10 cellular contexts compared by ENCODE assay signal in genomic region chr2:1593371-1594205, GRCh38.
A peak's percentile ranks its signal among the peaks of the same experiment; 100 is the strongest.
DNase-seq lines count a peak whose midpoint lies in the region; ATAC-seq and TF ChIP-seq lines count a peak whose summit lies in the region.
"Had no signal": no experiment of that assay in that cellular context is flagged by ENCODE, and none has a peak within 500 bp of the region (broad histone marks: within the 10 kb centered on the region; RNA-seq: fewer than 3 reads in every experiment).

No MANE protein-coding gene starts in this region.

- no peaks in the 10 kb centered on the region for H3K36me3 ChIP-seq in SJSA1
- no peaks in the 10 kb centered on the region for H3K36me3 ChIP-seq in right atrium auricular region
- H3K36me3 ChIP-seq in upper lobe of left lung: no peaks in the 10 kb centered on the region
- H3K36me3 ChIP-seq in CD8-positive, alpha-beta T cell (ENCODE audit: insufficient read depth, low read length): no peaks in the 10 kb centered on the region
- H3K36me3 ChIP-seq: ascending aorta had no signal

- no peaks in the 10 kb centered on the region for H3K4me1 Mint-ChIP-seq in CD8-positive, alpha-beta T cell (ENCODE audit: low read depth)
- no peaks in the 10 kb centered on the region for H3K4me1 Mint-ChIP-seq in activated naive CD4-positive, alpha-beta T cell treated with anti-CD3 and anti-CD28 coated beads, Interleukin-2, amount 10 ng/mL, durations not matched to agents 7 days and 5 days

- POLR2A ChIA-PET in CD8-positive, alpha-beta T cell (lab: Charles Lee): no interaction called here

- H3K27me3 Mint-ChIP-seq in CD8-positive, alpha-beta T cell (ENCODE audit: low read depth): peaks cover 21% of the 10 kb centered on the region
- H3K27me3 Mint-ChIP-seq in activated naive CD4-positive, alpha-beta T cell treated with anti-CD3 and anti-CD28 coated beads, Interleukin-2, amount 10 ng/mL, durations not matched to agents 7 days and 5 days: peaks cover 19% of the 10 kb centered on the region

- H3K9me3 ChIP-seq in SJSA1 (replicated peaks) (no peaks in the 10 kb centered on the region), right atrium auricular region (no peaks in the 10 kb centered on the region), upper lobe of left lung (no peaks in the 10 kb centered on the region)
- no peaks in the 10 kb centered on the region for H3K9me3 ChIP-seq in CD8-positive, alpha-beta T cell (ENCODE audit: low read length)
- H3K9me3 ChIP-seq: ascending aorta had no signal

- peak; percentile 19 to 62 for ATAC-seq in upper lobe of left lung (ENCODE audit: low FRiP score in 2 of 2)
- ATAC-seq in CD8-positive, alpha-beta T cell: no peak
- ATAC-seq: K562 had no signal

- no peak overlapping the region for H3K27ac Mint-ChIP-seq in CD8-positive, alpha-beta T cell
- no peak overlapping the region for H3K27ac Mint-ChIP-seq in activated naive CD4-positive, alpha-beta T cell treated with anti-CD3 and anti-CD28 coated beads, Interleukin-2, amount 10 ng/mL, durations not matched to agents 7 days and 5 days

- DNase-seq in activated CD8-positive, alpha-beta memory T cell treated with anti-CD3 and anti-CD28 coated beads for 24 hours: peak; percentile 46
- DNase-seq in activated CD8-positive, alpha-beta memory T cell treated with anti-CD3 and anti-CD28 coated beads, Interleukin-2, amount 50 U/mL, for 4 hours: no peak
- DNase-seq in SJSA1 (ENCODE audit: low read depth in 1 of 2, low spot score in 2 of 2): peak; percentile 93 to 95
- DNase-seq in right atrium auricular region (ENCODE audit: low spot score): peak; percentile 80
- DNase-seq in upper lobe of left lung: peak in 1 of 2 donors; percentile 69
- no peak for DNase-seq in cortex of kidney (lab: John Stamatoyannopoulos, UW)
- no peak for DNase-seq in CD8-positive, alpha-beta T cell
- no peak for DNase-seq in activated naive CD4-positive, alpha-beta T cell treated with anti-CD3 and anti-CD28 coated beads, Interleukin-2, amount 10 ng/mL, durations not matched to agents 7 days and 5 days

- H3K4me3 ChIP-seq in SJSA1 (no peak overlapping the region), right atrium auricular region (no peak overlapping the region), upper lobe of left lung (no peak overlapping the region)
- H3K4me3 ChIP-seq in CD8-positive, alpha-beta T cell (ENCODE audit: low read depth, low read length): no peak overlapping the region
- H3K4me3 ChIP-seq: ascending aorta, K562 had no signal

- H3K9me3 Mint-ChIP-seq in CD8-positive, alpha-beta T cell: no peaks in the 10 kb centered on the region
- H3K9me3 Mint-ChIP-seq in activated naive CD4-positive, alpha-beta T cell treated with anti-CD3 and anti-CD28 coated beads, Interleukin-2, amount 10 ng/mL, durations not matched to agents 7 days and 5 days: no peaks in the 10 kb centered on the region

- H3K4me1 ChIP-seq in SJSA1 (replicated peaks) (peaks cover 56% of the 10 kb centered on the region), right atrium auricular region (peaks cover 0 to 32% of the 10 kb centered on the region in 2 donors), upper lobe of left lung (peaks cover 15 to 34% (median 25%) of the 10 kb centered on the region in 4 donors)
- H3K4me1 ChIP-seq in CD8-positive, alpha-beta T cell (ENCODE audit: insufficient read depth, low read length): no peaks in the 10 kb centered on the region

- H3K27me3 ChIP-seq in SJSA1 (replicated peaks) (no peaks in the 10 kb centered on the region), right atrium auricular region (no peaks in the 10 kb centered on the region), upper lobe of left lung (no peaks in the 10 kb centered on the region)
- no peaks in the 10 kb centered on the region for H3K27me3 ChIP-seq in CD8-positive, alpha-beta T cell (ENCODE audit: insufficient read depth, low read length)
- H3K27me3 ChIP-seq: ascending aorta had no signal

- 74 to 76% methylated on average over 15 to 19 of the region's 19 CpGs for WGBS in upper lobe of left lung, 2 donors

- intact Hi-C loops in CD8-positive, alpha-beta T cell (cut with DNase I, micrococcal nuclease): no loop called here

- no peak overlapping the region for H3K4me3 Mint-ChIP-seq in CD8-positive, alpha-beta T cell
- no peak overlapping the region for H3K4me3 Mint-ChIP-seq in activated naive CD4-positive, alpha-beta T cell treated with anti-CD3 and anti-CD28 coated beads, Interleukin-2, amount 10 ng/mL, durations not matched to agents 7 days and 5 days

- TF ChIP-seq POLR2A in upper lobe of left lung (IDR thresholded peaks at IDR 0.05): no peak

- CTCF ChIA-PET in CD8-positive, alpha-beta T cell (lab: Charles Lee): no interaction called here
- CTCF ChIA-PET in activated naive CD4-positive, alpha-beta T cell treated with anti-CD3 and anti-CD28 coated beads, Interleukin-2, amount 10 ng/mL, durations not matched to agents 7 days and 5 days (lab: Charles Lee): no interaction called here

- H3K27ac ChIP-seq in SJSA1 (peak overlapping the region; percentile 27; the same call in 1 of the 2 replicates), right atrium auricular region (peak overlapping the region; percentile 49 to 60), upper lobe of left lung (no peak overlapping the region)
- H3K27ac ChIP-seq in CD8-positive, alpha-beta T cell (ENCODE audit: low read depth, low read length): no peak overlapping the region
- H3K27ac ChIP-seq: ascending aorta had no signal

- TF ChIP-seq EP300 in upper lobe of left lung (IDR thresholded peaks at IDR 0.05): no peak

- no peak for TF ChIP-seq CTCF in right atrium auricular region (IDR thresholded peaks at IDR 0.05)
- no peak for TF ChIP-seq CTCF in upper lobe of left lung (IDR thresholded peaks at IDR 0.05)
- no peak for TF ChIP-seq CTCF in CD8-positive, alpha-beta T cell (IDR thresholded peaks at IDR 0.05)

- H3K36me3 Mint-ChIP-seq in CD8-positive, alpha-beta T cell: no peaks in the 10 kb centered on the region
- H3K36me3 Mint-ChIP-seq in activated naive CD4-positive, alpha-beta T cell treated with anti-CD3 and anti-CD28 coated beads, Interleukin-2, amount 10 ng/mL, durations not matched to agents 7 days and 5 days: no peaks in the 10 kb centered on the region

Comparison
In these comparisons a context has a peak if more than half of its experiments do, and no peak if none do; other contexts are left out.
1. DNase-seq: peak in activated CD8-positive, alpha-beta memory T cell treated with anti-CD3 and anti-CD28 coated beads for 24 hours (single experiment), SJSA1 (2 of 2) and right atrium auricular region (single experiment); none in activated CD8-positive, alpha-beta memory T cell treated with anti-CD3 and anti-CD28 coated beads, Interleukin-2, amount 50 U/mL, for 4 hours (single experiment), cortex of kidney (single experiment), CD8-positive, alpha-beta T cell (0 of 7) and activated naive CD4-positive, alpha-beta T cell treated with anti-CD3 and anti-CD28 coated beads, Interleukin-2, amount 10 ng/mL, durations not matched to agents 7 days and 5 days (single experiment).
2. H3K27ac ChIP-seq: peak in SJSA1 (single experiment) and right atrium auricular region (2 of 2); none in upper lobe of left lung (0 of 4) and CD8-positive, alpha-beta T cell (single experiment).